In the genomic region with DNA sequence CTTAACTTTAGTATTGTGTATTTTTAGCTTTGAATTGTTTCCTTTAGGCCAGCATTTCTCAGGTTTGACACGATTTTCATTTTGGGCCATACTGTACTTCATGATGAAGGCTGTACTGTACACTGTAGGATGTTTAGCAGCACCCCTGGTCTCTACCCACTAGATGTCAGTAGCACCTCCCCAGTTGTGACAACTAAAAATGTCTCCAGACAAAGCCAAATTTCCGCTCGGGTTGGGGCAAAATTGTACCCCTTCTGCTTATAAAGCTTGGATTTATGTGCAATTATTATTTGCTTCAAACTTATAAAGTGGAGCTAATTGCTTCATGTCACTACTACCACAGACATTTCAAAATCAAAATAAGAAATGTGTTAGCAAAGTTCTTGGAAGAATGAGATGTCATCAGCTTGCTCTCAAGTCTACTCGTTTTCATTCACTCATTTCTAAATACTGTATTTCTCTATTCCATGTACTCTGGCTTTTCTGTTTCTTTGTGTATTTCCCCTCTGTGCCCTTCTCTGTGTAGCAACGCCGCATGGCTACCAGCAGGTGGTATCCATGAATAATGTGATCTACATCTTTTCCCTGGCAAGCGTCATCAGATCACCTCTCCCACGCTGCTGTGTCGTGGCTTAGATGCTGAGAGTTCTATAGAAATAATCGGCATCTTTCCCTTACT, we compare ENCODE assay signal across 9 cellular contexts. TPM values are rescaled to one million over a fixed set of nuclear protein-coding genes. Genes with fewer than 3 reads are reported as not detected.
DNase-seq lines count a peak whose midpoint lies in the region; ATAC-seq and TF ChIP-seq lines count a peak whose summit lies in the region.
"Had no signal": no experiment of that assay in that cellular context is flagged by ENCODE, and none has a peak within 500 bp of the region (broad histone marks: within the 10 kb centered on the region; RNA-seq: fewer than 3 reads in every experiment).

No MANE protein-coding gene starts in this region.

- ATAC-seq in esophagus mucosa, result no peak

- no peaks in the 10 kb centered on the region for H3K9me2 ChIP-seq in DOHH2 (replicated peaks; ENCODE audit: control insufficient read depth, low read length)

- H3K27ac ChIP-seq in DOHH2 (ENCODE audit: low read depth, low read length), result no peak overlapping the region

- H3K4me2 ChIP-seq in DOHH2 (ENCODE audit: low read length), result no peak overlapping the region

- DNase-seq in HuH-7 (ENCODE audit: low spot score), result peak; percentile 3
- DNase-seq in SHP77 (lab: John Stamatoyannopoulos, UW), result peak; percentile 54 to 70
- peak; percentile 19 for DNase-seq in iris pigment epithelial cell (ENCODE audit: low read depth)
- no peak for DNase-seq in ecto neural progenitor cell (ENCODE audit: low spot score)
- no peak for DNase-seq in effector CD4-positive, alpha-beta T cell
- no peak for DNase-seq in GOT3 (lab: John Stamatoyannopoulos, UW)
- DNase-seq: naive B cell had no signal

- peaks cover 4% of the 10 kb centered on the region for H3K27me3 ChIP-seq in DOHH2 (ENCODE audit: control insufficient read depth, low read length)

- TF ChIP-seq CTCF in DOHH2 (IDR thresholded peaks at IDR 0.05; ENCODE audit: low read depth, low read length, poor library complexity, severe bottlenecking), result peak; percentile 38

- H3K79me2 ChIP-seq in DOHH2 (ENCODE audit: control insufficient read depth, low read length), result no peaks in the 10 kb centered on the region

- H4K20me1 ChIP-seq in DOHH2 (ENCODE audit: control insufficient read depth, insufficient read depth, low read depth, low read length), result no peaks in the 10 kb centered on the region

- H3F3A ChIP-seq in DOHH2 (ENCODE audit: control insufficient read depth, insufficient read depth), result no peaks in the 10 kb centered on the region

- no peaks in the 10 kb centered on the region for H3K4me1 ChIP-seq in DOHH2 (ENCODE audit: control insufficient read depth, low read length)

- no peaks in the 10 kb centered on the region for H3K9me3 ChIP-seq in DOHH2 (ENCODE audit: control insufficient read depth, insufficient read depth, low read length)

- H3K36me3 ChIP-seq in DOHH2 (ENCODE audit: control insufficient read depth, low read length), result no peaks in the 10 kb centered on the region

- H3K4me3 ChIP-seq in DOHH2 (ENCODE audit: low read length), result no peak overlapping the region

RNA-seq across cellular contexts. Expression of a gene that starts 47.7 kb away (rescaled TPM):
- total RNA-seq in esophagus mucosa, result not detected

Comparison
In these comparisons a context has a peak if more than half of its experiments do, and no peak if none do; other contexts are left out.
1. DNase-seq: peak in HuH-7 (single experiment), SHP77 (2 of 2) and iris pigment epithelial cell (single experiment); none in ecto neural progenitor cell (single experiment), effector CD4-positive, alpha-beta T cell (single experiment) and GOT3 (single experiment).